Comparison of ENCODE assay signal across 27 cellular contexts in genomic region chr6:6901945-6902344, GRCh38.
"Had no signal": no experiment of that assay in that cellular context is flagged by ENCODE, and none has a peak within 500 bp of the region (broad histone marks: within the 10 kb centered on the region; RNA-seq: fewer than 3 reads in every experiment).

No MANE protein-coding gene starts in this region.

- H3K27ac Mint-ChIP-seq: naive thymus-derived CD4-positive, alpha-beta T cell; natural killer cell; progenitor cell of endocrine pancreas; stimulated activated effector memory CD8-positive, alpha-beta T cell treated with anti-CD3 and anti-CD28 coated beads, Interleukin-12 subunit alpha, Interleukin-12 subunit beta, amount 100 ng/mL, for 72 hours; stimulated activated naive B cell treated with anti-CD40 and anti-IgM and Interleukin-4, amounts not matched to agents 10 μg/mL and 1 μg/mL and 100 μg/mL, for 72 hours; stimulated activated naive CD8-positive, alpha-beta T cell treated with anti-CD3 and anti-CD28 coated beads, Interleukin-15, Interleukin-2, amounts not matched to agents 100 ng/mL and 50 ng/mL, for 24 hours had no signal

- H3K4me1 ChIP-seq: parathyroid adenoma, right atrium auricular region, stomach, thyroid gland, tibial nerve, upper lobe of right lung, uterus had no signal

- H3K79me2 ChIP-seq: parathyroid adenoma had no signal

- FAIRE-seq: small intestine had no signal

- H3K36me3 Mint-ChIP-seq: naive thymus-derived CD4-positive, alpha-beta T cell; natural killer cell; neural progenitor cell; stimulated activated effector memory CD8-positive, alpha-beta T cell treated with anti-CD3 and anti-CD28 coated beads, Interleukin-12 subunit alpha, Interleukin-12 subunit beta, amount 100 ng/mL, for 72 hours; stimulated activated naive B cell treated with anti-CD40 and anti-IgM and Interleukin-4, amounts not matched to agents 10 μg/mL and 1 μg/mL and 100 μg/mL, for 72 hours had no signal

- H3K4me1 Mint-ChIP-seq: natural killer cell; stimulated activated effector memory CD8-positive, alpha-beta T cell treated with anti-CD3 and anti-CD28 coated beads, Interleukin-12 subunit alpha, Interleukin-12 subunit beta, amount 100 ng/mL, for 72 hours had no signal

- DNase-seq: naive thymus-derived CD4-positive, alpha-beta T cell; natural killer cell; occipital lobe; ovary; retina; small intestine; stimulated activated CD4-positive, alpha-beta T cell treated with anti-CD3 and anti-CD28 coated beads, Interleukin-15, amount 100 ng/mL, for 24 hours; stimulated activated CD4-positive, alpha-beta T cell treated with anti-CD3 and anti-CD28 coated beads, Interleukin-2, amount 100 ng/mL, for 24 hours; stimulated activated CD4-positive, alpha-beta T cell treated with anti-CD3 and anti-CD28 coated beads, Interleukin-2, amount 100 ng/mL, for 48 hours; stimulated activated CD4-positive, alpha-beta T cell treated with anti-CD3 and anti-CD28 coated beads, Interleukin-4, amount 100 ng/mL, for 24 hours; stimulated activated naive B cell treated with anti-CD40 and anti-IgM and Interleukin-4, amounts not matched to agents 10 μg/mL and 1 μg/mL and 100 μg/mL, for 72 hours; stimulated activated naive CD4-positive, alpha-beta T cell treated with Interleukin-2 at 50 U/mL for 16 hours; stomach; thyroid gland; trophoblast cell; upper lobe of right lung; uterus had no signal

- H3K36me3 ChIP-seq: neural progenitor cell, ovary, right atrium auricular region, stomach, thoracic aorta, thyroid gland, tibial nerve, upper lobe of right lung, uterus had no signal

- H3K4me3 Mint-ChIP-seq: naive thymus-derived CD4-positive, alpha-beta T cell; natural killer cell; nephron; neural progenitor cell; stimulated activated effector memory CD8-positive, alpha-beta T cell treated with anti-CD3 and anti-CD28 coated beads, Interleukin-12 subunit alpha, Interleukin-12 subunit beta, amount 100 ng/mL, for 72 hours; stimulated activated naive B cell treated with anti-CD40 and anti-IgM and Interleukin-4, amounts not matched to agents 10 μg/mL and 1 μg/mL and 100 μg/mL, for 72 hours; stimulated activated naive CD8-positive, alpha-beta T cell treated with anti-CD3 and anti-CD28 coated beads, Interleukin-15, Interleukin-2, amounts not matched to agents 100 ng/mL and 50 ng/mL, for 24 hours had no signal

- H3K9me3 ChIP-seq: ovary, right atrium auricular region, stomach, thoracic aorta, thyroid gland, tibial nerve, upper lobe of right lung, uterus had no signal

- H3K9me3 Mint-ChIP-seq: naive thymus-derived CD4-positive, alpha-beta T cell; natural killer cell; nephron; neural progenitor cell; stimulated activated effector memory CD8-positive, alpha-beta T cell treated with anti-CD3 and anti-CD28 coated beads, Interleukin-12 subunit alpha, Interleukin-12 subunit beta, amount 100 ng/mL, for 72 hours; stimulated activated naive B cell treated with anti-CD40 and anti-IgM and Interleukin-4, amounts not matched to agents 10 μg/mL and 1 μg/mL and 100 μg/mL, for 72 hours; stimulated activated naive CD8-positive, alpha-beta T cell treated with anti-CD3 and anti-CD28 coated beads, Interleukin-15, Interleukin-2, amounts not matched to agents 100 ng/mL and 50 ng/mL, for 24 hours had no signal

- H3K27me3 ChIP-seq: neural progenitor cell, ovary, right atrium auricular region, stomach, thyroid gland, tibial nerve, upper lobe of right lung, uterus had no signal

- H3K4me3 ChIP-seq: neural progenitor cell, ovary, right atrium auricular region, stomach, thoracic aorta, thyroid gland, tibial nerve, upper lobe of right lung, uterus had no signal

- H2AFZ ChIP-seq: neural progenitor cell, parathyroid adenoma had no signal

- H3K9ac ChIP-seq: neural progenitor cell, parathyroid adenoma had no signal

- ATAC-seq: naive thymus-derived CD4-positive, alpha-beta T cell; natural killer cell; sciatic nerve; stimulated activated effector memory CD8-positive, alpha-beta T cell treated with anti-CD3 and anti-CD28 coated beads, Interleukin-12 subunit alpha, Interleukin-12 subunit beta, amount 100 ng/mL, for 72 hours; stimulated activated naive B cell treated with anti-CD40 and anti-IgM and Interleukin-4, amounts not matched to agents 10 μg/mL and 1 μg/mL and 100 μg/mL, for 72 hours; upper lobe of right lung had no signal

- H3K27ac ChIP-seq: neural progenitor cell, ovary, parathyroid adenoma, right atrium auricular region, stomach, thoracic aorta, thyroid gland, tibial nerve, upper lobe of right lung, uterus had no signal

- H3K4me2 ChIP-seq: neural progenitor cell had no signal
